17 cellular contexts compared by ENCODE assay signal in the genomic region with DNA sequence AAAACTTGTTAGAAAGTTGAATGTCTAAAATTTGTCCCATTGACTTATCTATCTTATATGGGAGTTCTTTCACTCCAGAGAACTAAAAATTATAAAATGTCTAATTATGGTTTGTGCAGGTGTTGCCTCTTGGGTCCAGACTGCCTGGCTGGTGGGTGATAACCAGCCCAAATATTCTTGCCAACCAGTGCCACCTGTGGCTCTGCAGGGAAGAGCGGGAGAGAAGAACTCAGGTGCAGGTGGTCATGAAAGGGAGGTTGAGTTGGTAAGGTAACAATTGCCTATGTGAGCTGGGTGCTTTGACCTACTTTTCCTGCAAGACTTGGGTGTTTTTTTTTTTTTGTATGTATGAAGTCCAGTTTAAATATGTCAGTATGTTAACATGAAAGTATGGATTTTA. TPM values are rescaled to one million over a fixed set of nuclear protein-coding genes. Genes with fewer than 3 reads are reported as not detected.
DNase-seq lines count a peak whose midpoint lies in the region; ATAC-seq and TF ChIP-seq lines count a peak whose summit lies in the region.
"Had no signal": no experiment of that assay in that cellular context is flagged by ENCODE, and none has a peak within 500 bp of the region (broad histone marks: within the 10 kb centered on the region; RNA-seq: fewer than 3 reads in every experiment).

No MANE protein-coding gene starts in this region.

- TF ChIP-seq POLR2A in upper lobe of left lung (IDR thresholded peaks at IDR 0.05) (no peak), suprapubic skin (IDR thresholded peaks at IDR 0.05) (no peak)

- no peak overlapping the region for H3K4me3 Mint-ChIP-seq in activated CD8-positive, alpha-beta T cell treated with anti-CD3 and anti-CD28 coated beads for 36 hours
- no peak overlapping the region for H3K4me3 Mint-ChIP-seq in activated CD8-positive, alpha-beta T cell treated with anti-CD3 and anti-CD28 coated beads, Interleukin-2, amount 10 ng/mL, durations not matched to agents 7 days and 5 days
- H3K4me3 Mint-ChIP-seq: naive thymus-derived CD4-positive, alpha-beta T cell; stimulated activated effector memory CD8-positive, alpha-beta T cell treated with anti-CD3 and anti-CD28 coated beads, Interleukin-12 subunit alpha, Interleukin-12 subunit beta, amount 100 ng/mL, for 72 hours; type B pancreatic cell had no signal

- ATAC-seq in activated CD8-positive, alpha-beta T cell treated with anti-CD3 and anti-CD28 coated beads for 36 hours = no peak
- ATAC-seq in activated CD8-positive, alpha-beta T cell treated with anti-CD3 and anti-CD28 coated beads, Interleukin-2, amount 10 ng/mL, durations not matched to agents 7 days and 5 days = no peak
- ATAC-seq in upper lobe of left lung (ENCODE audit: low FRiP score in 2 of 2) = no peak
- ATAC-seq in GM21515 (IDR thresholded peaks at IDR 0.05; ENCODE audit: unreplicated experiment) = no peak
- ATAC-seq: naive thymus-derived CD4-positive, alpha-beta T cell; stimulated activated effector memory CD8-positive, alpha-beta T cell treated with anti-CD3 and anti-CD28 coated beads, Interleukin-12 subunit alpha, Interleukin-12 subunit beta, amount 100 ng/mL, for 72 hours had no signal

- intact Hi-C loops in activated CD8-positive, alpha-beta T cell treated with anti-CD3 and anti-CD28 coated beads for 36 hours (cut with micrococcal nuclease) = no loop called here

- H3K4me2 ChIP-seq in MM.1S (ENCODE audit: low read depth, low read length) = no peak overlapping the region
- H3K4me2 ChIP-seq: smooth muscle cell had no signal

- no peak overlapping the region for H3K9ac ChIP-seq in MM.1S (ENCODE audit: low read length)

- no peak overlapping the region for H3K27ac ChIP-seq in MM.1S (ENCODE audit: low read length)
- no peak overlapping the region for H3K27ac ChIP-seq in upper lobe of left lung
- H3K27ac ChIP-seq in suprapubic skin = no peak overlapping the region
- H3K27ac ChIP-seq: WERI-Rb-1 had no signal

- TF ChIP-seq EP300 in upper lobe of left lung (IDR thresholded peaks at IDR 0.05) = no peak
- TF ChIP-seq EP300 in suprapubic skin (IDR thresholded peaks at IDR 0.05) = no peak

- H3K4me1 Mint-ChIP-seq in activated CD8-positive, alpha-beta T cell treated with anti-CD3 and anti-CD28 coated beads for 36 hours (ENCODE audit: low read depth) = peaks cover 6% of the 10 kb centered on the region
- H3K4me1 Mint-ChIP-seq in activated CD8-positive, alpha-beta T cell treated with anti-CD3 and anti-CD28 coated beads, Interleukin-2, amount 10 ng/mL, durations not matched to agents 7 days and 5 days (ENCODE audit: low read depth) = no peaks in the 10 kb centered on the region

- no peaks in the 10 kb centered on the region for H4K20me1 ChIP-seq in MM.1S (ENCODE audit: insufficient read depth, low read length)

- no peaks in the 10 kb centered on the region for H3K36me3 Mint-ChIP-seq in activated CD8-positive, alpha-beta T cell treated with anti-CD3 and anti-CD28 coated beads for 36 hours (ENCODE audit: low read depth)
- peaks cover 5% of the 10 kb centered on the region for H3K36me3 Mint-ChIP-seq in activated CD8-positive, alpha-beta T cell treated with anti-CD3 and anti-CD28 coated beads, Interleukin-2, amount 10 ng/mL, durations not matched to agents 7 days and 5 days (ENCODE audit: low read depth)
- H3K36me3 Mint-ChIP-seq: stimulated activated effector memory CD8-positive, alpha-beta T cell treated with anti-CD3 and anti-CD28 coated beads, Interleukin-12 subunit alpha, Interleukin-12 subunit beta, amount 100 ng/mL, for 72 hours had no signal

- POLR2A ChIA-PET in activated CD8-positive, alpha-beta T cell treated with anti-CD3 and anti-CD28 coated beads for 36 hours (lab: Charles Lee) = no interaction called here
- POLR2A ChIA-PET in activated CD8-positive, alpha-beta T cell treated with anti-CD3 and anti-CD28 coated beads, Interleukin-2, amount 10 ng/mL, durations not matched to agents 7 days and 5 days (lab: Charles Lee) = no interaction called here

- H3K4me3 ChIP-seq in MM.1S (ENCODE audit: low read length) = no peak overlapping the region
- no peak overlapping the region for H3K4me3 ChIP-seq in upper lobe of left lung
- no peak overlapping the region for H3K4me3 ChIP-seq in suprapubic skin
- H3K4me3 ChIP-seq: lung, smooth muscle cell had no signal

- no peaks in the 10 kb centered on the region for H3F3A ChIP-seq in MM.1S (ENCODE audit: insufficient read depth, low read length)

- no peaks in the 10 kb centered on the region for H3K4me1 ChIP-seq in MM.1S (ENCODE audit: low read length)
- H3K4me1 ChIP-seq in upper lobe of left lung = peaks cover 0 to 5% (median 1%) of the 10 kb centered on the region in 4 donors
- no peaks in the 10 kb centered on the region for H3K4me1 ChIP-seq in suprapubic skin

- no peaks in the 10 kb centered on the region for H3K27me3 ChIP-seq in MM.1S (replicated peaks; ENCODE audit: insufficient read depth, low read length)
- no peaks in the 10 kb centered on the region for H3K27me3 ChIP-seq in upper lobe of left lung
- H3K27me3 ChIP-seq in suprapubic skin = no peaks in the 10 kb centered on the region

- peaks cover 2% of the 10 kb centered on the region for H3K9me3 Mint-ChIP-seq in activated CD8-positive, alpha-beta T cell treated with anti-CD3 and anti-CD28 coated beads for 36 hours
- no peaks in the 10 kb centered on the region for H3K9me3 Mint-ChIP-seq in activated CD8-positive, alpha-beta T cell treated with anti-CD3 and anti-CD28 coated beads, Interleukin-2, amount 10 ng/mL, durations not matched to agents 7 days and 5 days (ENCODE audit: insufficient read depth)

- DNase-seq in activated CD8-positive, alpha-beta T cell treated with anti-CD3 and anti-CD28 coated beads for 36 hours = peak; percentile 12
- no peak for DNase-seq in activated CD8-positive, alpha-beta T cell treated with anti-CD3 and anti-CD28 coated beads, Interleukin-2, amount 10 ng/mL, durations not matched to agents 7 days and 5 days
- peak; percentile 30 for DNase-seq in MM.1S
- peak; percentile 24 for DNase-seq in RPMI8226
- DNase-seq in upper lobe of left lung = no peak
- DNase-seq in COR-L47 (lab: John Stamatoyannopoulos, UW) = no peak
- DNase-seq in suprapubic skin (ENCODE audit: low spot score in 2 of 2) = no peak
- DNase-seq: amygdala; naive thymus-derived CD4-positive, alpha-beta T cell; posterior cingulate gyrus; WERI-Rb-1 had no signal

- H3K36me3 ChIP-seq in MM.1S (replicated peaks; ENCODE audit: insufficient read depth, low read length) = no peaks in the 10 kb centered on the region
- peaks cover 0 to 5% (median 0%) of the 10 kb centered on the region in 4 donors for H3K36me3 ChIP-seq in upper lobe of left lung
- no peaks in the 10 kb centered on the region for H3K36me3 ChIP-seq in suprapubic skin
- H3K36me3 ChIP-seq: WERI-Rb-1 had no signal

- H3K27ac Mint-ChIP-seq in activated CD8-positive, alpha-beta T cell treated with anti-CD3 and anti-CD28 coated beads for 36 hours = no peak overlapping the region
- H3K27ac Mint-ChIP-seq in activated CD8-positive, alpha-beta T cell treated with anti-CD3 and anti-CD28 coated beads, Interleukin-2, amount 10 ng/mL, durations not matched to agents 7 days and 5 days = no peak overlapping the region
- H3K27ac Mint-ChIP-seq: activated T-helper 2 cell treated with anti-CD3 and anti-CD28 coated beads, Interferon-gamma antibody, Interleukin-2, Interleukin-4, amounts not matched to agents 10 μg/mL and 5 μg/mL and 100 μg/mL, durations not matched to agents 14 hours and 24 hours and 36 hours; naive thymus-derived CD4-positive, alpha-beta T cell; stimulated activated effector memory CD8-positive, alpha-beta T cell treated with anti-CD3 and anti-CD28 coated beads, Interleukin-12 subunit alpha, Interleukin-12 subunit beta, amount 100 ng/mL, for 72 hours; type B pancreatic cell had no signal

- TF ChIP-seq CTCF in activated CD8-positive, alpha-beta T cell treated with anti-CD3 and anti-CD28 coated beads for 36 hours (IDR thresholded peaks at IDR 0.05) = no peak
- TF ChIP-seq CTCF in MM.1S (IDR thresholded peaks at IDR 0.05; ENCODE audit: low read length) (peak; percentile 35), upper lobe of left lung (IDR thresholded peaks at IDR 0.05) (no peak), suprapubic skin (IDR thresholded peaks at IDR 0.05) (no peak)

- CTCF ChIA-PET in activated CD8-positive, alpha-beta T cell treated with anti-CD3 and anti-CD28 coated beads for 36 hours (lab: Charles Lee) = interaction anchor here (0.6 kb wide), 1 partner anchor 24 kb away, joined by 3 read pairs; no protein-coding TSS in a partner anchor
- CTCF ChIA-PET in activated CD8-positive, alpha-beta T cell treated with anti-CD3 and anti-CD28 coated beads, Interleukin-2, amount 10 ng/mL, durations not matched to agents 7 days and 5 days (lab: Charles Lee) = interaction anchor here (1.9 kb wide), 1 partner anchor 9 kb away, joined by 5 read pairs; no protein-coding TSS in a partner anchor

- peaks cover 72% of the 10 kb centered on the region for H3K79me2 ChIP-seq in MM.1S (ENCODE audit: low read length)

- H3K27me3 Mint-ChIP-seq in activated CD8-positive, alpha-beta T cell treated with anti-CD3 and anti-CD28 coated beads for 36 hours = no peaks in the 10 kb centered on the region
- H3K27me3 Mint-ChIP-seq in activated CD8-positive, alpha-beta T cell treated with anti-CD3 and anti-CD28 coated beads, Interleukin-2, amount 10 ng/mL, durations not matched to agents 7 days and 5 days (ENCODE audit: low read depth) = no peaks in the 10 kb centered on the region
- H3K27me3 Mint-ChIP-seq: naive thymus-derived CD4-positive, alpha-beta T cell; type B pancreatic cell had no signal

- H2AFZ ChIP-seq in MM.1S (ENCODE audit: low read length) = no peak overlapping the region

- 96 to 100% methylated on average over 1 of the region's 1 CpG for WGBS in upper lobe of left lung, 2 donors
- 91% methylated on average over 1 of the region's 1 CpG for WGBS in suprapubic skin

- H3K9me3 ChIP-seq in MM.1S (replicated peaks; ENCODE audit: insufficient read depth, low read length) (no peaks in the 10 kb centered on the region), upper lobe of left lung (no peaks in the 10 kb centered on the region), suprapubic skin (no peaks in the 10 kb centered on the region)

- no peaks in the 10 kb centered on the region for H3K9me2 ChIP-seq in MM.1S (replicated peaks; ENCODE audit: insufficient read depth, low read length)

RNA-seq across cellular contexts. Expression of gene RPS6KC1, which starts 10.2 kb away (rescaled TPM):
- 1 to 10 TPM; 5.3 TPM for total RNA-seq in activated CD8-positive, alpha-beta T cell treated with anti-CD3 and anti-CD28 coated beads for 36 hours
- 10 to 100 TPM; 11.8 to 12.5 TPM for total RNA-seq in activated CD8-positive, alpha-beta T cell treated with anti-CD3 and anti-CD28 coated beads, Interleukin-2, amount 10 ng/mL, durations not matched to agents 7 days and 5 days
- 10 to 100 TPM in 5 of 6 donors, 1 to 10 TPM in 1; 8.3 to 31.4 (median 15.1) TPM for total RNA-seq in upper lobe of left lung
- total RNA-seq in suprapubic skin = 10 to 100 TPM in 3 of 4 donors, 1 to 10 TPM in 1; 9.3 to 18.3 (median 14.2) TPM

RNA-seq across cellular contexts. Expression of gene ANGEL2, which starts 45.6 kb away (rescaled TPM):
- 10 to 100 TPM; 41.1 to 44.2 TPM for total RNA-seq in activated CD8-positive, alpha-beta T cell treated with anti-CD3 and anti-CD28 coated beads for 36 hours
- total RNA-seq in activated CD8-positive, alpha-beta T cell treated with anti-CD3 and anti-CD28 coated beads, Interleukin-2, amount 10 ng/mL, durations not matched to agents 7 days and 5 days = 10 to 100 TPM; 39.6 to 41.5 TPM
- total RNA-seq in upper lobe of left lung = 10 to 100 TPM; 29.4 to 68.7 (median 35.6) TPM
- 100 to 1,000 TPM in 1 of 4 donors, 10 to 100 TPM in 3; 27.9 to 116 (median 36.0) TPM for total RNA-seq in suprapubic skin

Comparison
In these comparisons a context has a peak if more than half of its experiments do, and no peak if none do; other contexts are left out.
1. DNase-seq: peak in activated CD8-positive, alpha-beta T cell treated with anti-CD3 and anti-CD28 coated beads for 36 hours (single experiment), MM.1S (single experiment) and RPMI8226 (single experiment); none in activated CD8-positive, alpha-beta T cell treated with anti-CD3 and anti-CD28 coated beads, Interleukin-2, amount 10 ng/mL, durations not matched to agents 7 days and 5 days (single experiment), upper lobe of left lung (0 of 2), COR-L47 (single experiment) and suprapubic skin (0 of 2).